In genomic region chr14:34460841-34461240, GRCh38 we compare ENCODE assay signal across 7 cellular contexts.
DNase-seq lines count a peak whose midpoint lies in the region; TF ChIP-seq lines count a peak whose summit lies in the region.

No MANE protein-coding gene starts in this region.

- no peak for TF ChIP-seq CTCF in WERI-Rb-1 (IDR thresholded peaks at IDR 0.05; ENCODE audit: low read depth, low read length)

- no peaks in the 10 kb centered on the region for H3K27me3 ChIP-seq in WERI-Rb-1 (ENCODE audit: insufficient read depth, low read depth, severe bottlenecking)

- DNase-seq in HCEC 1CT (peak; percentile 34), WERI-Rb-1 (no peak), globus pallidus (ENCODE audit: low spot score) (peak; percentile 12), HK-2 (ENCODE audit: unreplicated experiment) (no peak), NCI-H524 (lab: John Stamatoyannopoulos, UW) (no peak)
- no peak for DNase-seq in stimulated activated CD4-positive, alpha-beta T cell treated with anti-CD3 and anti-CD28 coated beads, Interleukin-12 subunit alpha, Interleukin-12 subunit beta, amount 100 ng/mL, for 4 hours

- H3K36me3 ChIP-seq in WERI-Rb-1 = peaks cover 14% of the 10 kb centered on the region

- H3K27ac ChIP-seq in WERI-Rb-1 (no peak overlapping the region; the same call in 1 of the 2 replicates), skin epidermis (peak overlapping the region in 7 of 21 experiments; percentile 84 to 95 (median 90))

- no peaks in the 10 kb centered on the region for H3K9me3 ChIP-seq in WERI-Rb-1 (ENCODE audit: severe bottlenecking)

- H3K4me3 ChIP-seq in WERI-Rb-1 (ENCODE audit: low read depth, low read length) (peak overlapping the region; percentile 84), skin epidermis (peak overlapping the region; percentile 47 to 88 (median 77))

Comparison
In these comparisons a context has a peak if more than half of its experiments do, and no peak if none do; other contexts are left out.
1. DNase-seq: peak in HCEC 1CT (single experiment) and globus pallidus (single experiment); none in WERI-Rb-1 (single experiment), HK-2 (single experiment), NCI-H524 (0 of 2) and stimulated activated CD4-positive, alpha-beta T cell treated with anti-CD3 and anti-CD28 coated beads, Interleukin-12 subunit alpha, Interleukin-12 subunit beta, amount 100 ng/mL, for 4 hours (single experiment).